ENCODE assay signal across 17 cellular contexts in genomic region chr13:106374631-106375030, GRCh38.
DNase-seq lines count a peak whose midpoint lies in the region; ATAC-seq, FAIRE-seq and TF ChIP-seq lines count a peak whose summit lies in the region.
"Had no signal": no experiment of that assay in that cellular context is flagged by ENCODE, and none has a peak within 500 bp of the region (broad histone marks: within the 10 kb centered on the region; RNA-seq: fewer than 3 reads in every experiment).

No MANE protein-coding gene starts in this region.

- no peak for TF ChIP-seq CTCF in HEK293 (tag by site-specific recombination; IDR thresholded peaks at IDR 0.05)
- TF ChIP-seq CTCF in astrocyte (IDR thresholded peaks at IDR 0.05; ENCODE audit: insufficient read depth, low read depth, low read length), result no peak
- TF ChIP-seq CTCF in nephron (IDR thresholded peaks at IDR 0.05; ENCODE audit: unreplicated experiment in 3 of 3), result no peak
- no peak for TF ChIP-seq CTCF in smooth muscle cell (IDR thresholded peaks at IDR 0.05; ENCODE audit: borderline replicate concordance, insufficient read depth, poor library complexity, severe bottlenecking)
- no peak for TF ChIP-seq CTCF in neural progenitor cell (IDR thresholded peaks at IDR 0.05)

- H3K4me1 ChIP-seq in HEK293 (ENCODE audit: control insufficient read depth, insufficient read depth, low read length) (peaks cover 5% of the 10 kb centered on the region; the same call in 1 of the 2 replicates), astrocyte (ENCODE audit: insufficient read depth, low read length) (peaks cover 60% of the 10 kb centered on the region), smooth muscle cell (ENCODE audit: low read depth) (peaks cover 3% of the 10 kb centered on the region), neural progenitor cell (peaks cover 8% of the 10 kb centered on the region)
- H3K4me1 ChIP-seq: SJCRH30 had no signal

- FAIRE-seq in astrocyte (lab: Jason Lieb, UNC), result no peak
- FAIRE-seq: RCC 7860 had no signal

- H3K9me3 ChIP-seq in HEK293 (ENCODE audit: control insufficient read depth, insufficient read depth, low read depth, low read length), result no peaks in the 10 kb centered on the region
- H3K9me3 ChIP-seq in astrocyte (ENCODE audit: insufficient read depth, low read depth, low read length), result no peaks in the 10 kb centered on the region
- H3K9me3 ChIP-seq in smooth muscle cell (replicated peaks; ENCODE audit: low read depth), result no peaks in the 10 kb centered on the region
- H3K9me3 ChIP-seq in neural progenitor cell (ENCODE audit: low read depth), result no peaks in the 10 kb centered on the region
- H3K9me3 ChIP-seq: Caco-2, SJCRH30 had no signal

- H3K4me2 ChIP-seq in astrocyte (ENCODE audit: low read length) (no peak overlapping the region), smooth muscle cell (no peak overlapping the region), neural progenitor cell (no peak overlapping the region)

- H4K20me1 ChIP-seq in astrocyte (ENCODE audit: insufficient read depth, low read length) (no peaks in the 10 kb centered on the region), smooth muscle cell (ENCODE audit: low read depth) (no peaks in the 10 kb centered on the region), neural progenitor cell (ENCODE audit: low read depth) (no peaks in the 10 kb centered on the region)

- CTCF ChIA-PET in HEK293 (lab: Yijun Ruan, JAX), result no interaction called here

- H3K4me1 Mint-ChIP-seq in astrocyte (ENCODE audit: low read depth, unreplicated experiment) (peaks cover 56% of the 10 kb centered on the region), nephron (peaks cover 22% of the 10 kb centered on the region), neural progenitor cell (peaks cover 28% of the 10 kb centered on the region)
- H3K4me1 Mint-ChIP-seq: CD4-positive, alpha-beta memory T cell had no signal

- H3K9me3 Mint-ChIP-seq in astrocyte (ENCODE audit: unreplicated experiment) (no peaks in the 10 kb centered on the region), nephron (no peaks in the 10 kb centered on the region), neural progenitor cell (peaks cover 15% of the 10 kb centered on the region)
- H3K9me3 Mint-ChIP-seq: IgD-negative memory B cell had no signal

- H3K27me3 ChIP-seq in astrocyte (ENCODE audit: insufficient read depth, low read length), result no peaks in the 10 kb centered on the region
- H3K27me3 ChIP-seq in smooth muscle cell (ENCODE audit: low read depth), result no peaks in the 10 kb centered on the region
- H3K27me3 ChIP-seq in neural progenitor cell, result no peaks in the 10 kb centered on the region
- H3K27me3 ChIP-seq: SJCRH30 had no signal

- H2AFZ ChIP-seq in astrocyte (ENCODE audit: low read depth, low read length), result no peak overlapping the region
- no peak overlapping the region for H2AFZ ChIP-seq in smooth muscle cell (ENCODE audit: low read depth)
- H2AFZ ChIP-seq in neural progenitor cell (replicated peaks), result no peak overlapping the region

- 98% methylated on average over 10 of the region's 10 CpGs for WGBS in smooth muscle cell (ENCODE audit: low lambda C conversion rate)

- H3K9ac ChIP-seq in astrocyte (ENCODE audit: low read length) (no peak overlapping the region), smooth muscle cell (ENCODE audit: low read depth) (no peak overlapping the region), neural progenitor cell (no peak overlapping the region)

- H3K36me3 ChIP-seq in HEK293 (ENCODE audit: control insufficient read depth in 2 of 2, insufficient read depth in 1 of 2, low read length in 2 of 2) (no peaks in the 10 kb centered on the region), astrocyte (ENCODE audit: insufficient read depth, low read length) (no peaks in the 10 kb centered on the region), smooth muscle cell (ENCODE audit: low read depth) (no peaks in the 10 kb centered on the region), neural progenitor cell (no peaks in the 10 kb centered on the region)
- H3K36me3 ChIP-seq: SJCRH30 had no signal

- H3K4me3 Mint-ChIP-seq in astrocyte (ENCODE audit: unreplicated experiment) (no peak overlapping the region), nephron (no peak overlapping the region), neural progenitor cell (no peak overlapping the region)
- H3K4me3 Mint-ChIP-seq: CD4-positive, alpha-beta memory T cell; IgD-negative memory B cell had no signal

- H3K27ac ChIP-seq in HEK293 (ENCODE audit: extremely low read depth, low read depth, low read length), result peak overlapping the region; percentile 36; the same call in 1 of the 2 replicates
- no peak overlapping the region for H3K27ac ChIP-seq in astrocyte (ENCODE audit: low read depth, low read length)
- peak overlapping the region; percentile 64 for H3K27ac ChIP-seq in smooth muscle cell (ENCODE audit: low read depth)
- no peak overlapping the region for H3K27ac ChIP-seq in neural progenitor cell
- H3K27ac ChIP-seq: SJCRH30 had no signal

- POLR2A ChIA-PET in HEK293 (lab: Yijun Ruan, JAX), result interaction anchor here (0.7 kb wide), 1 partner anchor 161 kb away, joined by 4 read pairs; the partner anchor contains the start of gene EFNB2

- ATAC-seq in GM18519 (IDR thresholded peaks at IDR 0.05; ENCODE audit: low FRiP score, unreplicated experiment), result no peak

- H3K27ac Mint-ChIP-seq in astrocyte (ENCODE audit: unreplicated experiment), result peak overlapping the region; percentile 85
- H3K27ac Mint-ChIP-seq in nephron, result peak overlapping the region; percentile 60 to 79 (median 73)
- no peak overlapping the region for H3K27ac Mint-ChIP-seq in neural progenitor cell
- H3K27ac Mint-ChIP-seq: IgD-negative memory B cell had no signal

- DNase-seq in astrocyte (ENCODE audit: low read depth) (no peak), smooth muscle cell (lab: John Stamatoyannopoulos, UW; ENCODE audit: unreplicated experiment) (no peak), neural progenitor cell (ENCODE audit: low spot score) (no peak), NCI-H187 (lab: John Stamatoyannopoulos, UW) (no peak)
- DNase-seq: Caco-2; CD4-positive, alpha-beta memory T cell; NCI-H1105 treated with DMSO at 0.1 percent for 48 hours; NCI-H1694 treated with DMSO at 0.1 percent for 48 hours; NCI-H446; NCI-H526; OCI-M1; SJCRH30 had no signal

- H3K79me2 ChIP-seq in astrocyte (ENCODE audit: insufficient read depth, low read length) (no peaks in the 10 kb centered on the region), smooth muscle cell (ENCODE audit: low read depth) (no peaks in the 10 kb centered on the region), neural progenitor cell (ENCODE audit: low read depth) (no peaks in the 10 kb centered on the region)

- H3K27me3 Mint-ChIP-seq in astrocyte (ENCODE audit: low read depth, unreplicated experiment), result no peaks in the 10 kb centered on the region
- H3K27me3 Mint-ChIP-seq in nephron (ENCODE audit: low read depth), result peaks cover 13% of the 10 kb centered on the region
- peaks cover 2% of the 10 kb centered on the region for H3K27me3 Mint-ChIP-seq in neural progenitor cell (ENCODE audit: insufficient read depth, low read depth)

- H3K4me3 ChIP-seq in HEK293 (ENCODE audit: low read depth, low read length) (no peak overlapping the region), astrocyte (ENCODE audit: insufficient read depth, low read depth, low read length) (no peak overlapping the region), smooth muscle cell (no peak overlapping the region), neural progenitor cell (no peak overlapping the region)
- H3K4me3 ChIP-seq: SJCRH30 had no signal

- H3F3A ChIP-seq in smooth muscle cell (ENCODE audit: low read depth) (peaks cover 23% of the 10 kb centered on the region), neural progenitor cell (ENCODE audit: low read depth) (peaks cover 1% of the 10 kb centered on the region)

- no peaks in the 10 kb centered on the region for H3K36me3 Mint-ChIP-seq in astrocyte (ENCODE audit: low read depth, unreplicated experiment)
- no peaks in the 10 kb centered on the region for H3K36me3 Mint-ChIP-seq in nephron (ENCODE audit: low read depth)
- H3K36me3 Mint-ChIP-seq in neural progenitor cell, result peaks cover 2% of the 10 kb centered on the region
- H3K36me3 Mint-ChIP-seq: CD4-positive, alpha-beta memory T cell; IgD-negative memory B cell had no signal

TF ChIP-seq in HEK293, 187 proteins besides CTCF, POLR2A, EP300 and RAD21:
- no peak for TF ChIP-seq OSR2 (tag by site-specific recombination; IDR thresholded peaks at IDR 0.05)
- TF ChIP-seq ZNF121 (tag by site-specific recombination; IDR thresholded peaks at IDR 0.05), result 0 out of 2 replicates have a peak, but pooled peaks have one; percentile 12
TF ChIP-seq in HEK293: peak in this region for 1.

Comparison
In these comparisons a context has a peak if more than half of its experiments do, and no peak if none do; other contexts are left out.
1. H3K27ac ChIP-seq: peak in HEK293 (single experiment) and smooth muscle cell (single experiment); none in astrocyte (single experiment) and neural progenitor cell (single experiment).